In the genomic region with DNA sequence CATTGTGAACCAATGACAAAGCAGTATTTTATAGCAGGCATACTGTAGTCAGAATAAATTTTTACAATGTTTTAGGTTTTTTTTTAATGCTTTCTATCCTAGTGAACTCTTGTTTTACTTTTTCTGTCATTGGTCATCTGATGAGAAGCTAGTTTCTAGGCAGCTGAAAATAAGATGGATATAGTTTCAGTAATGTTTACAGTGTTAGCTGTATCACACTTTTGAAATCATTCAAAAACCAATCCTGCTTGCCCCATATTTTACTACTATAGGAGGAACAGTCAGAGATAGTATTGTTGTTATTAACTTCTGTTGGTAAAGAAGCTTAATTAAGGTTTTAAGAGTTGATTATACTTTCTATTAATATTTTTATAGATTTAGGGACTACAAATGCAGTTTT, we compare ENCODE assay signal across 25 cellular contexts. TPM values are rescaled to one million over a fixed set of nuclear protein-coding genes. Genes with fewer than 3 reads are reported as not detected.
DNase-seq lines count a peak whose midpoint lies in the region; ATAC-seq and TF ChIP-seq lines count a peak whose summit lies in the region.
"Had no signal": no experiment of that assay in that cellular context is flagged by ENCODE, and none has a peak within 500 bp of the region (broad histone marks: within the 10 kb centered on the region; RNA-seq: fewer than 3 reads in every experiment).

No MANE protein-coding gene starts in this region.

- DNase-seq in activated CD4-positive, alpha-beta T cell treated with anti-CD3 and anti-CD28 coated beads for 36 hours, result no peak
- DNase-seq in activated CD4-positive, alpha-beta T cell treated with anti-CD3 and anti-CD28 coated beads, Interleukin-2, amount 50 U/mL, for 48 hours, result no peak
- DNase-seq in NCI-H82 treated with DMSO at 0.1 percent for 48 hours (lab: John Stamatoyannopoulos, UW; ENCODE audit: unreplicated experiment) (no peak), left lobe of liver (ENCODE audit: low spot score) (no peak)
- DNase-seq in activated T-helper 1 cell treated with anti-CD3 and anti-CD28 coated beads, Interleukin-12 subunit alpha, Interleukin-12 subunit beta, Interleukin-2, Interleukin-4 antibody, amounts not matched to agents 30 ng/mL and 10 ng/mL and 1 ng/mL, durations not matched to agents 14 hours and 24 hours and 36 hours (ENCODE audit: low spot score), result no peak
- DNase-seq: ACHN; Calu3; CD8-positive, alpha-beta memory T cell; DMS153; HCEC 1CT; MG63; NCI-H1092; NCI-H1436; NCI-H1930; NCI-H2227 treated with DMSO at 0.1 percent for 48 hours; NCI-H510A; SIG-M5; SK-N-SH had no signal

- peaks cover 51% of the 10 kb centered on the region for H3K36me3 Mint-ChIP-seq in activated CD4-positive, alpha-beta T cell treated with anti-CD3 and anti-CD28 coated beads for 36 hours (ENCODE audit: low read depth)
- H3K36me3 Mint-ChIP-seq in activated T-helper 1 cell treated with anti-CD3 and anti-CD28 coated beads, Interleukin-12 subunit alpha, Interleukin-12 subunit beta, Interleukin-2, Interleukin-4 antibody, amounts not matched to agents 30 ng/mL and 10 ng/mL and 1 ng/mL, durations not matched to agents 14 hours and 24 hours and 36 hours (ENCODE audit: low read depth), result peaks cover 42% of the 10 kb centered on the region

- peaks cover 84% of the 10 kb centered on the region for H3K4me1 Mint-ChIP-seq in activated CD4-positive, alpha-beta T cell treated with anti-CD3 and anti-CD28 coated beads for 36 hours
- H3K4me1 Mint-ChIP-seq in activated T-helper 1 cell treated with anti-CD3 and anti-CD28 coated beads, Interleukin-12 subunit alpha, Interleukin-12 subunit beta, Interleukin-2, Interleukin-4 antibody, amounts not matched to agents 30 ng/mL and 10 ng/mL and 1 ng/mL, durations not matched to agents 14 hours and 24 hours and 36 hours (ENCODE audit: low read depth), result peaks cover 87% of the 10 kb centered on the region

- peak; percentile 33 for ATAC-seq in activated CD4-positive, alpha-beta T cell treated with anti-CD3 and anti-CD28 coated beads for 36 hours
- ATAC-seq in GM19463 (IDR thresholded peaks at IDR 0.05; ENCODE audit: unreplicated experiment) (peak; percentile 35), left lobe of liver (no peak)
- ATAC-seq: GM23338, Panc1 had no signal

- H3K4me1 ChIP-seq in neutrophil (ENCODE audit: control insufficient read depth in 1 of 2, insufficient read depth in 1 of 2, low read depth in 1 of 2, low read length in 1 of 2), result peaks cover 4 to 45% of the 10 kb centered on the region in 2 experiments

- intact Hi-C loops in activated CD4-positive, alpha-beta T cell treated with anti-CD3 and anti-CD28 coated beads for 36 hours (cut with DNase I, micrococcal nuclease), result no loop called here
- intact Hi-C loops in activated T-helper 1 cell treated with anti-CD3 and anti-CD28 coated beads, Interleukin-12 subunit alpha, Interleukin-12 subunit beta, Interleukin-2, Interleukin-4 antibody, amounts not matched to agents 30 ng/mL and 10 ng/mL and 1 ng/mL, durations not matched to agents 14 hours and 24 hours and 36 hours (cut with micrococcal nuclease), result loop anchor here (1.0 to 2.0 kb wide), 2 partner anchors 8 to 20 kb away; no protein-coding TSS in a partner anchor

- POLR2A ChIA-PET in activated CD4-positive, alpha-beta T cell treated with anti-CD3 and anti-CD28 coated beads for 36 hours (lab: Charles Lee), result no interaction called here

- H3K36me3 ChIP-seq in KOPT-K1 (ENCODE audit: insufficient read depth, low read length) (peaks cover 41% of the 10 kb centered on the region), neutrophil (peaks cover 7% of the 10 kb centered on the region)

- peak overlapping the region; percentile 17 for H3K27ac ChIP-seq in KOPT-K1 (ENCODE audit: low read depth, low read length, poor library complexity, severe bottlenecking)
- peak overlapping the region; percentile 19 for H3K27ac ChIP-seq in neutrophil
- H3K27ac ChIP-seq: 22Rv1, BLaER1 had no signal

- no peak overlapping the region for H3K4me3 ChIP-seq in neutrophil (ENCODE audit: low read depth in 1 of 2, low read length in 1 of 2)
- H3K4me3 ChIP-seq: BLaER1, GM23338, MG63 had no signal

- H3K27me3 Mint-ChIP-seq in activated CD4-positive, alpha-beta T cell treated with anti-CD3 and anti-CD28 coated beads for 36 hours, result no peaks in the 10 kb centered on the region
- no peaks in the 10 kb centered on the region for H3K27me3 Mint-ChIP-seq in activated T-helper 1 cell treated with anti-CD3 and anti-CD28 coated beads, Interleukin-12 subunit alpha, Interleukin-12 subunit beta, Interleukin-2, Interleukin-4 antibody, amounts not matched to agents 30 ng/mL and 10 ng/mL and 1 ng/mL, durations not matched to agents 14 hours and 24 hours and 36 hours (ENCODE audit: insufficient read depth)
- H3K27me3 Mint-ChIP-seq: CD8-positive, alpha-beta memory T cell had no signal

- peaks cover 19% of the 10 kb centered on the region for H3K9me3 Mint-ChIP-seq in activated CD4-positive, alpha-beta T cell treated with anti-CD3 and anti-CD28 coated beads for 36 hours (ENCODE audit: low read depth)
- peaks cover 24% of the 10 kb centered on the region for H3K9me3 Mint-ChIP-seq in activated T-helper 1 cell treated with anti-CD3 and anti-CD28 coated beads, Interleukin-12 subunit alpha, Interleukin-12 subunit beta, Interleukin-2, Interleukin-4 antibody, amounts not matched to agents 30 ng/mL and 10 ng/mL and 1 ng/mL, durations not matched to agents 14 hours and 24 hours and 36 hours
- H3K9me3 Mint-ChIP-seq: GM23338 had no signal

- CTCF ChIA-PET in activated CD4-positive, alpha-beta T cell treated with anti-CD3 and anti-CD28 coated beads for 36 hours (lab: Charles Lee), result interaction anchor here (0.5 to 1.5 kb wide), 5 partner anchors 8 to 321 kb away, joined by 3 to 6 read pairs (median 3); partner anchors contain the start of gene USP15

- H3K9me3 ChIP-seq in KOPT-K1 (ENCODE audit: insufficient read depth, low read length, poor library complexity, severe bottlenecking), result peaks cover 44% of the 10 kb centered on the region
- no peaks in the 10 kb centered on the region for H3K9me3 ChIP-seq in neutrophil

- no peaks in the 10 kb centered on the region for H3K27me3 ChIP-seq in neutrophil
- H3K27me3 ChIP-seq: BLaER1, MG63 had no signal

- no peak for TF ChIP-seq CTCF in neutrophil (IDR thresholded peaks at IDR 0.05)

- H3K4me3 Mint-ChIP-seq in activated CD4-positive, alpha-beta T cell treated with anti-CD3 and anti-CD28 coated beads for 36 hours, result no peak overlapping the region
- H3K4me3 Mint-ChIP-seq in activated T-helper 1 cell treated with anti-CD3 and anti-CD28 coated beads, Interleukin-12 subunit alpha, Interleukin-12 subunit beta, Interleukin-2, Interleukin-4 antibody, amounts not matched to agents 30 ng/mL and 10 ng/mL and 1 ng/mL, durations not matched to agents 14 hours and 24 hours and 36 hours, result no peak overlapping the region
- H3K4me3 Mint-ChIP-seq: CD8-positive, alpha-beta memory T cell; GM23338 had no signal

- no peak overlapping the region for H3K27ac Mint-ChIP-seq in activated CD4-positive, alpha-beta T cell treated with anti-CD3 and anti-CD28 coated beads for 36 hours
- H3K27ac Mint-ChIP-seq in activated T-helper 1 cell treated with anti-CD3 and anti-CD28 coated beads, Interleukin-12 subunit alpha, Interleukin-12 subunit beta, Interleukin-2, Interleukin-4 antibody, amounts not matched to agents 30 ng/mL and 10 ng/mL and 1 ng/mL, durations not matched to agents 14 hours and 24 hours and 36 hours, result no peak overlapping the region
- H3K27ac Mint-ChIP-seq: GM23338 had no signal

RNA-seq across cellular contexts. Expression of gene USP15, which starts 24.5 kb away (rescaled TPM):
- total RNA-seq in activated CD4-positive, alpha-beta T cell treated with anti-CD3 and anti-CD28 coated beads for 36 hours, result 10 to 100 TPM; 87.2 to 98.0 TPM
- 100 and 110 TPM in 2 replicates for total RNA-seq in activated T-helper 1 cell treated with anti-CD3 and anti-CD28 coated beads, Interleukin-12 subunit alpha, Interleukin-12 subunit beta, Interleukin-2, Interleukin-4 antibody, amounts not matched to agents 30 ng/mL and 10 ng/mL and 1 ng/mL, durations not matched to agents 14 hours and 24 hours and 36 hours
- total RNA-seq in left lobe of liver, result 37.0 TPM
